Comparison of ENCODE assay signal across 7 cellular contexts in the genomic region with DNA sequence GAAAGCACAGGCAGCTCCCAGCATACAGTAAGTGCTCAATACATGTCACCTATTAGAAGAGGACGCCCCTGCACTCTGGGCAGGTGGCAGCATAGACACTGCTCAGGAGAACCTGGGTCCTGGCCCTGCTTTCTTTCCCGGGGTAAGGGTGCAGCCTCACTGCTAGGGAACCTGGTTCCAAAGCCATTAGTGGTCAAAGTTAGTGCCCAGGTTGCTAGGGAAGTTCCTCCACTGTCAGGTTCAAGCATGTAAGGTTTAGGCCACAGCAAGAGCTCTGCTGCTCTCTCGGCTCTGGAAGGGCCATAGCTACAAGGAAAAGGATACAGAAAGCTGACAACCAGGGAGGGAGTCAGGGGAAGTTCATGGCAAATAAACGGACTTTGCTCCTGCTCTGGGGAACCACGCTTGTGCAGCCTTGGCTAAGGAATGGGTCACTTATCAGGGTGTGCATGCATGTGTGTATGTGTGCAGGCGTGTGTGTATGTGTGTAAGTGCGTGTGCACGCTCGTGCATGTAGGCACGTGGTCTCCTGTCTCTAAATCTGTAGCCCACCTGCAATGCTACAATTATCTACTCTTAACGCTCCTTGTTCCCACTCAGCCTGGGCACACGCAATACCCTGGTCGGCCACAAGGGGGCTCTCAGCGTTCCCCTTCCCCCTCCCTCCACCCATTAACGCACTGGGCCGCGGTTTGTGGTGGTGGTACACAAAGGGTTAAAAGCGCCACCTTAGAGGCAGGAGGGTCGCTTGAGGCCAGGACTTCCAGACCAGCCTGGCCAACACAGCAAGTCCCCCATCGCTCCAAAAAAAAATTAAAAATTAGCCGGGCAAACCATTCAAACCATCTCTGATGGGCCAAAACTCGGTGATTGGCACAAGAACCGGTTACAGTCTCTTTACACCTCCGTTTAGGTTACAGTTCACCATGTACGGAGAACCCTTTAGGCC. TPM values are rescaled to one million over a fixed set of nuclear protein-coding genes. Genes with fewer than 3 reads are reported as not detected.
DNase-seq lines count a peak whose midpoint lies in the region; ATAC-seq and TF ChIP-seq lines count a peak whose summit lies in the region.

No MANE protein-coding gene starts in this region.

- peak; percentile 99 for TF ChIP-seq CTCF in GM12864 (IDR thresholded peaks at IDR 0.05; ENCODE audit: low read depth, low read length, missing control alignments)

- no peak overlapping the region for H3K4me3 ChIP-seq in GM12864 (ENCODE audit: low read depth, low read length)

- DNase-seq in GM12864 (ENCODE audit: low read depth) (no peak), LoVo (ENCODE audit: low spot score) (peak; percentile 35), cerebellum (ENCODE audit: low spot score) (peak; percentile 72), left lobe of liver (ENCODE audit: low spot score) (peak; percentile 56)
- DNase-seq in stimulated activated CD4-positive, alpha-beta T cell treated with anti-CD3 and anti-CD28 coated beads, TNF-alpha, amount 100 ng/mL, for 1 hour (ENCODE audit: low read depth in 3 of 3, low spot score in 1 of 3), result peak; percentile 10 to 76 (median 52)

- ATAC-seq in activated CD4-positive, CD25-positive, alpha-beta regulatory T cell treated with anti-CD3 and anti-CD28 coated beads, Interleukin-2, amount 50 U/mL, for 24 hours, result peak; percentile 53 to 72
- peak; percentile 96 for ATAC-seq in left lobe of liver
- no peak for ATAC-seq in HG02970 (IDR thresholded peaks at IDR 0.05; ENCODE audit: low FRiP score, unreplicated experiment)

RNA-seq across cellular contexts. Expression of gene KDM8, which starts 48.5 kb away (rescaled TPM):
- total RNA-seq in cerebellum (2.9 TPM), left lobe of liver (73.7 TPM)

Comparison
In these comparisons a context has a peak if more than half of its experiments do, and no peak if none do; other contexts are left out.
1. RNA of gene KDM8, which starts 48.5 kb away (total RNA-seq): 73.7 TPM in left lobe of liver (single experiment); 2.9 TPM in cerebellum (single experiment); every median in the first group is over 10 times any median in the second.